In genomic region chr19:3152431-3152780, GRCh38 we compare ENCODE assay signal across 15 cellular contexts. TPM values are rescaled to one million over a fixed set of nuclear protein-coding genes. Genes with fewer than 3 reads are reported as not detected.
A peak's percentile ranks its signal among the peaks of the same experiment; 100 is the strongest.
DNase-seq lines count a peak whose midpoint lies in the region; ATAC-seq and TF ChIP-seq lines count a peak whose summit lies in the region.
"Had no signal": no experiment of that assay in that cellular context is flagged by ENCODE, and none has a peak within 500 bp of the region (broad histone marks: within the 10 kb centered on the region; RNA-seq: fewer than 3 reads in every experiment).

No MANE protein-coding gene starts in this region.

- no peak overlapping the region; the same call in 1 of the 2 replicates for H3K14ac ChIP-seq in IMR-90 (replicated peaks; ENCODE audit: low read depth, low read length)

- no peak overlapping the region for H2BK5ac ChIP-seq in IMR-90 (ENCODE audit: low read depth, low read length, poor library complexity, severe bottlenecking)

- H3K27me3 ChIP-seq in IMR-90 (ENCODE audit: control insufficient read depth, insufficient read depth, low read length) (no peaks in the 10 kb centered on the region), aorta (ENCODE audit: control insufficient read depth in 1 of 2, insufficient read depth in 2 of 2, low read length in 1 of 2) (no peaks in the 10 kb centered on the region)
- H3K27me3 ChIP-seq: BE2C had no signal

- no TSS peak for BruUV-seq in IMR-90 (replicated peaks; lab: Mats Ljungman, UMichigan)

- peaks cover 19% of the 10 kb centered on the region for H3K9me1 ChIP-seq in IMR-90 (ENCODE audit: insufficient read depth, low read length)

- 0 out of 3 replicates have a peak overlapping the region, but pooled peaks have one; percentile 64 for H2BK15ac ChIP-seq in IMR-90 (ENCODE audit: low read depth, low read length)

- H3K4me2 ChIP-seq in IMR-90 (ENCODE audit: low read depth, low read length), result no peak overlapping the region
- H3K4me2 ChIP-seq: A549 had no signal

- in situ Hi-C loops in IMR-90 (cut with MboI; ENCODE audit: low sequenced_read_pairs), result no loop called here

- no peak overlapping the region for H3K9ac ChIP-seq in IMR-90 (ENCODE audit: low read depth, low read length)

- TF ChIP-seq CTCF in IMR-90 (conservative IDR thresholded peaks at IDR 0.05; ENCODE audit: low read depth, low read length) (no peak), RWPE1 (conservative IDR thresholded peaks at IDR 0.05; ENCODE audit: low read depth) (no peak)

- dilution Hi-C loops in IMR-90 (cut with HindIII; ENCODE audit: low sequenced_read_pairs, unreplicated experiment), result no loop called here

- H3K36me3 Mint-ChIP-seq in naive thymus-derived CD8-positive, alpha-beta T cell, result no peaks in the 10 kb centered on the region

- H3K9me3 ChIP-seq in IMR-90 (ENCODE audit: control insufficient read depth, insufficient read depth, low read length) (no peaks in the 10 kb centered on the region), aorta (ENCODE audit: control insufficient read depth, low read length) (no peaks in the 10 kb centered on the region)
- H3K9me3 ChIP-seq: A549, BE2C had no signal

- TF ChIP-seq RAD21 in IMR-90 (IDR thresholded peaks at IDR 0.05; ENCODE audit: low read length), result no peak

- no peak overlapping the region for H3K27ac Mint-ChIP-seq in naive thymus-derived CD8-positive, alpha-beta T cell
- H3K27ac Mint-ChIP-seq: HFFc6 had no signal

- no peak overlapping the region for H2AK9ac ChIP-seq in IMR-90 (replicated peaks; ENCODE audit: low read depth, low read length, poor library complexity)

- no peak overlapping the region for H4K8ac ChIP-seq in IMR-90 (ENCODE audit: low read depth in 2 of 2, low read length in 2 of 2)

- H3K4me3 ChIP-seq in IMR-90 (ENCODE audit: insufficient read depth, low read depth, low read length), result no peak overlapping the region
- H3K4me3 ChIP-seq in aorta (ENCODE audit: low read length in 2 of 2), result no peak overlapping the region
- H3K4me3 ChIP-seq: A549 had no signal

- DNase-seq in IMR-90 (no peak), RWPE1 (ENCODE audit: low spot score) (no peak), epithelial cell of prostate (ENCODE audit: low read depth, low spot score) (no peak), aorta (peak; percentile 9 to 49)
- no peak for DNase-seq in activated CD8-positive, alpha-beta memory T cell treated with anti-CD3 and anti-CD28 coated beads for 24 hours
- no peak for DNase-seq in naive thymus-derived CD8-positive, alpha-beta T cell
- DNase-seq: BE2C, DMS53 had no signal

- H2AK5ac ChIP-seq in IMR-90 (ENCODE audit: low read depth, low read length), result peak overlapping the region; percentile 10; the same call in 1 of the 2 replicates

- H3K4me1 Mint-ChIP-seq in naive thymus-derived CD8-positive, alpha-beta T cell, result peaks cover 4 to 8% (median 6%) of the 10 kb centered on the region in 4 donors

- no peak overlapping the region for H3K56ac ChIP-seq in IMR-90 (ENCODE audit: extremely low read depth, insufficient read depth, low read length)

- H4K20me1 ChIP-seq in IMR-90 (ENCODE audit: insufficient read depth, low read length), result no peaks in the 10 kb centered on the region

- H2AFZ ChIP-seq in IMR-90 (replicated peaks; ENCODE audit: low read length, poor library complexity), result no peak overlapping the region

- no peak overlapping the region for H3K18ac ChIP-seq in IMR-90 (ENCODE audit: low read depth, low read length)

- CTCF ChIA-PET in IMR-90 (lab: Yijun Ruan, JAX) (no interaction called here), RWPE1 (lab: Yijun Ruan, JAX) (interaction anchor here (0.7 kb wide), 1 partner anchor 10 kb away, joined by 3 read pairs; no protein-coding TSS in a partner anchor)

- no peaks in the 10 kb centered on the region for H3K27me3 Mint-ChIP-seq in naive thymus-derived CD8-positive, alpha-beta T cell

- H3K27ac ChIP-seq in IMR-90 (ENCODE audit: insufficient read depth, low read length) (no peak overlapping the region), RWPE1 (peak overlapping the region; percentile 43), epithelial cell of prostate (peak overlapping the region; percentile 95), aorta (ENCODE audit: low read depth in 1 of 2, low read length in 2 of 2) (no peak overlapping the region)
- H3K27ac ChIP-seq: A549 had no signal

- no peak overlapping the region for H3K4me3 Mint-ChIP-seq in naive thymus-derived CD8-positive, alpha-beta T cell
- H3K4me3 Mint-ChIP-seq: HFFc6 had no signal

- H4K91ac ChIP-seq in IMR-90 (ENCODE audit: insufficient read depth, low read depth, low read length), result no peak overlapping the region

- H3K4me1 ChIP-seq in IMR-90 (ENCODE audit: control insufficient read depth, insufficient read depth, low read length), result peaks cover 4% of the 10 kb centered on the region; the same call in 1 of the 2 replicates
- H3K4me1 ChIP-seq in aorta (ENCODE audit: control insufficient read depth in 1 of 2, insufficient read depth in 2 of 2, low read length in 2 of 2), result no peaks in the 10 kb centered on the region
- H3K4me1 ChIP-seq: BE2C had no signal

- no peak overlapping the region for H2BK20ac ChIP-seq in IMR-90 (ENCODE audit: low read depth, low read length)

- ATAC-seq in IMR-90 (ENCODE audit: low read depth), result no peak
- ATAC-seq in aorta (ENCODE audit: low FRiP score), result no peak
- ATAC-seq in GM18909 (IDR thresholded peaks at IDR 0.05; ENCODE audit: poor library complexity, unreplicated experiment), result no peak
- no peak for ATAC-seq in naive thymus-derived CD8-positive, alpha-beta T cell
- ATAC-seq: A549, HepG2 had no signal

- H2BK120ac ChIP-seq in IMR-90 (ENCODE audit: low read depth, low read length), result peak overlapping the region; percentile 66; the same call in 1 of the 2 replicates

- H3K9me3 Mint-ChIP-seq in naive thymus-derived CD8-positive, alpha-beta T cell, result no peaks in the 10 kb centered on the region
- H3K9me3 Mint-ChIP-seq: HFFc6 had no signal

- WGBS in IMR-90 (ENCODE audit: extremely low coverage in 2 of 2, insufficient read length in 1 of 2), 2 experiments, result no CpG with 5 or more reads among the region's 3 CpGs
- WGBS in aorta, 2 donors, result 90% methylated on average over 3 of the region's 3 CpGs

- H4K5ac ChIP-seq in IMR-90 (ENCODE audit: low read depth, low read length), result no peak overlapping the region

- intact Hi-C loops in IMR-90 (cut with micrococcal nuclease), result no loop called here
- intact Hi-C loops in aorta (cut with DNase I), result no loop called here

- H3K36me3 ChIP-seq in IMR-90 (ENCODE audit: control insufficient read depth, insufficient read depth, low read length) (no peaks in the 10 kb centered on the region), aorta (ENCODE audit: control insufficient read depth in 1 of 2, insufficient read depth in 2 of 2, low read length in 1 of 2) (no peaks in the 10 kb centered on the region)
- H3K36me3 ChIP-seq: BE2C had no signal

- POLR2A ChIA-PET in IMR-90 (lab: Charles Lee; ENCODE audit: unreplicated experiment) (no interaction called here), RWPE1 (lab: Yijun Ruan, JAX; ENCODE audit: low non-redundant PET) (interaction anchor here (0.9 kb wide), 1 partner anchor 9 kb away, joined by 4 read pairs; no protein-coding TSS in a partner anchor)
- POLR2A ChIA-PET in naive thymus-derived CD8-positive, alpha-beta T cell (lab: Charles Lee), result interaction anchor here (0.7 to 1.2 kb wide), 2 partner anchors 14 to 34 kb away, joined by 4 read pairs; partner anchors contain the start of gene NCLN

- H3K4ac ChIP-seq in IMR-90 (ENCODE audit: low read depth, low read length), result peak overlapping the region; percentile 34; the same call in 1 of the 2 replicates

- H3K23ac ChIP-seq in IMR-90 (ENCODE audit: low read depth, low read length), result no peak overlapping the region; the same call in 1 of the 2 replicates

- no peak for TF ChIP-seq POLR2A in IMR-90 (IDR thresholded peaks at IDR 0.05; ENCODE audit: low read depth, low read length)

- peaks cover 0 to 17% of the 10 kb centered on the region in 2 experiments; a peak in 2 of 4 replicates for H3K79me1 ChIP-seq in IMR-90 (ENCODE audit: low read depth in 1 of 2, low read length in 2 of 2)

TF ChIP-seq in IMR-90, 13 proteins besides CTCF, POLR2A, EP300 and RAD21 (continues in another document):
- TF ChIP-seq CHD1 (IDR thresholded peaks at IDR 0.05; ENCODE audit: low read depth, low read length), result no peak
- TF ChIP-seq FOS (IDR thresholded peaks at IDR 0.05; ENCODE audit: low read depth, low read length), result no peak
- no peak for TF ChIP-seq SMC3 (IDR thresholded peaks at IDR 0.05; ENCODE audit: low read depth, low read length)

RNA-seq across cellular contexts. Expression of gene GNA15, which starts 16.6 kb away (rescaled TPM):
- total RNA-seq in IMR-90 (2012; rRNA removed), result 0.18 and 0.28 TPM in 2 replicates
- polyA plus RNA-seq in IMR-90 (2012; rRNA removed), result 0.04 TPM in 1 of 2 replicates, not detected in the other
- 0.04 TPM in 1 of 2 replicates, not detected in the other for polyA plus RNA-seq in IMR-90 (2012; cell fraction: cytosol; rRNA removed)
- polyA plus RNA-seq in IMR-90 (2012; cell fraction: nucleus; rRNA removed; ENCODE audit: low replicate concordance), result 0.33 and 0.40 TPM in 2 replicates
- 10 to 100 TPM in 1 of 2 donors, 1 to 10 TPM in 1; 8.7 to 12.5 TPM for total RNA-seq in aorta
- polyA plus RNA-seq in aorta, result 1 to 10 TPM; 1.8 to 5.3 TPM
- total RNA-seq in naive thymus-derived CD8-positive, alpha-beta T cell, result under 1 TPM; 0.36 to 0.39 TPM
- under 1 TPM in 1 of 3 donors, not detected in 2; 0.19 TPM for polyA plus RNA-seq in naive thymus-derived CD8-positive, alpha-beta T cell
- total RNA-seq: Daoy, H4, HepG2, HFFc6 had no signal
- polyA plus RNA-seq: AG04450, HepG2 had no signal

RNA-seq across cellular contexts. Expression of gene S1PR4, which starts 26.2 kb away (rescaled TPM):
- total RNA-seq in IMR-90 (2012; rRNA removed), result not detected in 2 replicates
- not detected in 2 replicates for polyA plus RNA-seq in IMR-90 (2012; rRNA removed)
- polyA plus RNA-seq in IMR-90 (2012; cell fraction: cytosol; rRNA removed), result not detected in 2 replicates
- 0.05 TPM in 1 of 2 replicates, not detected in the other for polyA plus RNA-seq in IMR-90 (2012; cell fraction: nucleus; rRNA removed; ENCODE audit: low replicate concordance)
- total RNA-seq in aorta, result 1 to 10 TPM; 2.4 to 2.5 TPM
- under 1 TPM; 0.50 to 0.79 TPM for polyA plus RNA-seq in aorta
- 100 to 1,000 TPM; 217 to 233 TPM for total RNA-seq in naive thymus-derived CD8-positive, alpha-beta T cell
- polyA plus RNA-seq in naive thymus-derived CD8-positive, alpha-beta T cell, result 100 to 1,000 TPM; 286 to 470 (median 332) TPM
- total RNA-seq: Daoy, H4, HFFc6 had no signal
- polyA plus RNA-seq: AG04450 had no signal

RNA-seq across cellular contexts. Expression of gene NCLN, which starts 33.3 kb away (rescaled TPM):
- 32.8 and 35.6 TPM in 2 replicates for total RNA-seq in IMR-90 (2012; rRNA removed)
- 90.8 and 95.4 TPM in 2 replicates for polyA plus RNA-seq in IMR-90 (2012; rRNA removed)
- 81.8 and 106 TPM in 2 replicates for polyA plus RNA-seq in IMR-90 (2012; cell fraction: cytosol; rRNA removed)
- polyA plus RNA-seq in IMR-90 (2012; cell fraction: nucleus; rRNA removed; ENCODE audit: low replicate concordance), result 68.5 and 190 TPM in 2 replicates
- total RNA-seq in aorta, result 10 to 100 TPM; 26.1 to 29.6 TPM
- polyA plus RNA-seq in aorta, result 10 to 100 TPM; 14.7 to 47.0 TPM
- 10 to 100 TPM; 59.7 to 63.0 TPM for total RNA-seq in naive thymus-derived CD8-positive, alpha-beta T cell
- polyA plus RNA-seq in naive thymus-derived CD8-positive, alpha-beta T cell, result 10 to 100 TPM; 23.9 to 44.7 (median 25.5) TPM

RNA-seq across cellular contexts. Expression of gene GNA11, which starts 58.2 kb away (rescaled TPM):
- total RNA-seq in IMR-90 (2012; rRNA removed) (25.5 and 34.4 TPM in 2 replicates), aorta (10 to 100 TPM; 57.1 to 65.6 TPM)
- polyA plus RNA-seq in IMR-90 (2012; rRNA removed) (33.3 and 44.5 TPM in 2 replicates), aorta (10 to 100 TPM; 43.2 to 44.2 TPM)
- 29.2 and 50.1 TPM in 2 replicates for polyA plus RNA-seq in IMR-90 (2012; cell fraction: cytosol; rRNA removed)
- polyA plus RNA-seq in IMR-90 (2012; cell fraction: nucleus; rRNA removed; ENCODE audit: low replicate concordance), result 24.5 and 49.2 TPM in 2 replicates
- 1 to 10 TPM; 5.1 to 5.4 TPM for total RNA-seq in naive thymus-derived CD8-positive, alpha-beta T cell
- polyA plus RNA-seq in naive thymus-derived CD8-positive, alpha-beta T cell, result under 1 TPM; 0.43 to 0.60 (median 0.47) TPM

Comparison
In these comparisons a context has a peak if more than half of its experiments do, and no peak if none do; other contexts are left out.
1. DNase-seq: peak in aorta (2 of 2); none in IMR-90 (single experiment), RWPE1 (single experiment), epithelial cell of prostate (single experiment), activated CD8-positive, alpha-beta memory T cell treated with anti-CD3 and anti-CD28 coated beads for 24 hours (single experiment) and naive thymus-derived CD8-positive, alpha-beta T cell (0 of 10).
2. H3K27ac ChIP-seq: peak in RWPE1 (single experiment) and epithelial cell of prostate (single experiment); none in IMR-90 (single experiment) and aorta (0 of 2).
3. RNA of gene S1PR4, which starts 26.2 kb away (total RNA-seq): 217 to 233 TPM in naive thymus-derived CD8-positive, alpha-beta T cell; 2.4 to 2.5 TPM in aorta and not detected in IMR-90; every median in the first group is over 10 times any median in the second.